In the genomic region with DNA sequence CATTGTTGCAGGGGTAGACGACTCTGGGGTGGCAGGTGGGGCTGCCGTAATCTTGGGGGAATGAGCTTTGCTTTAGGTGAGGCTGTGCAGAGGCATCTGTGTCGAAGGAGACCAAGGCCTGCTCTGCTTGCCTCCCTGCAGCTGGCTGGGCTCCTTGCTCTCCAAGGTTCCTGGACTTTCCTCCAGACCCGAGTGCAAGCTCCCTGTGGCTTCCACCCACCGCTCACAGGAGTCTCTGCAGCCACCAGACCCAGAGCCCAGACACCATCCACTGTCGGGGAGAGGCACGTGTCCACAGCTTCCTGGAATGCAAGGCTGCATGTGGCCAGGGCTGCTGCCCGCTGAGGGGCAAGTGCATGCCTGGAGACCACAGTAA, we compare ENCODE assay signal across 1 cellular context.
A peak's percentile ranks its signal among the peaks of the same experiment; 100 is the strongest.
TF ChIP-seq lines count a peak whose summit lies in the region.

No MANE protein-coding gene starts in this region.

TF ChIP-seq in K562, 482 proteins besides CTCF, POLR2A, EP300 and RAD21 (continued from another document):
- 0 out of 2 replicates have a peak, but pooled peaks have one; percentile 9 for TF ChIP-seq FOSL1 (tag; conservative IDR thresholded peaks at IDR 0.05)
- TF ChIP-seq IRF2 (CRISPR knock-in tag; IDR thresholded peaks at IDR 0.05) = no peak
- TF ChIP-seq, protein P1, sequence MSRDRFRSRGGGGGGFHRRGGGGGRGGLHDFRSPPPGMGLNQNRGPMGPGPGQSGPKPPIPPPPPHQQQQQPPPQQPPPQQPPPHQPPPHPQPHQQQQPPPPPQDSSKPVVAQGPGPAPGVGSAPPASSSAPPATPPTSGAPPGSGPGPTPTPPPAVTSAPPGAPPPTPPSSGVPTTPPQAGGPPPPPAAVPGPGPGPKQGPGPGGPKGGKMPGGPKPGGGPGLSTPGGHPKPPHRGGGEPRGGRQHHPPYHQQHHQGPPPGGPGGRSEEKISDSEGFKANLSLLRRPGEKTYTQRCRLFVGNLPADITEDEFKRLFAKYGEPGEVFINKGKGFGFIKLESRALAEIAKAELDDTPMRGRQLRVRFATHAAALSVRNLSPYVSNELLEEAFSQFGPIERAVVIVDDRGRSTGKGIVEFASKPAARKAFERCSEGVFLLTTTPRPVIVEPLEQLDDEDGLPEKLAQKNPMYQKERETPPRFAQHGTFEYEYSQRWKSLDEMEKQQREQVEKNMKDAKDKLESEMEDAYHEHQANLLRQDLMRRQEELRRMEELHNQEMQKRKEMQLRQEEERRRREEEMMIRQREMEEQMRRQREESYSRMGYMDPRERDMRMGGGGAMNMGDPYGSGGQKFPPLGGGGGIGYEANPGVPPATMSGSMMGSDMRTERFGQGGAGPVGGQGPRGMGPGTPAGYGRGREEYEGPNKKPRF (IDR thresholded peaks at IDR 0.05; ENCODE audit: low read depth, low read length) = no peak
- peak; percentile 11; the same call in 1 of the 2 replicates for TF ChIP-seq BHLHE40 (IDR thresholded peaks at IDR 0.05; ENCODE audit: low read length)
- TF ChIP-seq L3MBTL2 (IDR thresholded peaks at IDR 0.05) = peak; percentile 48; the same call in 1 of the 2 replicates
- no peak for TF ChIP-seq MEF2D (tag; conservative IDR thresholded peaks at IDR 0.05; ENCODE audit: low read depth)
- no peak for TF ChIP-seq HDGF (IDR thresholded peaks at IDR 0.05)
- no peak for TF ChIP-seq MCM5 (IDR thresholded peaks at IDR 0.05; ENCODE audit: low read depth)
- no peak for TF ChIP-seq SMAD2 (IDR thresholded peaks at IDR 0.05; ENCODE audit: low read depth, low read length)
- no peak for TF ChIP-seq HNRNPLL (IDR thresholded peaks at IDR 0.05; ENCODE audit: low read depth, low read length, poor library complexity, severe bottlenecking)
